In the genomic region with DNA sequence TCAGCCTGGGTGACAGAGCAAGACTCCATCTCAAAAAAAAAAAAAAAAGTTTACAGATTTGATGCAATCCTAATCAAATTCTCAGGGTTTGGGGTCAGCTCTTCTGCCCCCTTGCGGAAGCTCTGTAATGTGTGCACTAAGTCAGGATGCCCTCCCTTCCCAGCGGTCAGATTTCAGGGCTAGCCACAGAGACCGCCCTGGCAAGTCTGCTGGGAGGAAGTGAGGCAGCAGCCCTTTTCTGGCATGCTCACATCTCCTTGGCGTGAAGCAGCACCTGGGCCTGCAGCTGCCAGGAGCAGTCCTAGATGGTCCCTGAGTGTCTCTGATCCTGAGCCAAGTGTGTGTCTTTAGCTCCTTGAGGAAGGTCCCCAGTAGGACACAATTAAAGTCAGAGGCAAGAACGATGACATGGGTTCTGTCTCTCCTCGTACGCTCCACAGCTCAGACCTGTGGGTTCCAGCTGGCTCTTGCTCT, we compare ENCODE assay signal across 1 cellular context.
TF ChIP-seq lines count a peak whose summit lies in the region.

No MANE protein-coding gene starts in this region.

TF ChIP-seq in A549, 52 proteins besides CTCF, POLR2A, EP300 and RAD21 (continued from another document):
- TF ChIP-seq FOSB (CRISPR knock-in tag; IDR thresholded peaks at IDR 0.05) (no peak), TP53 (CRISPR knock-in tag; IDR thresholded peaks at IDR 0.05) (no peak), ATOH8 (CRISPR knock-in tag; IDR thresholded peaks at IDR 0.05; ENCODE audit: low read depth) (no peak), SREBF2 (IDR thresholded peaks at IDR 0.05) (no peak), GATA3 (IDR thresholded peaks at IDR 0.05; ENCODE audit: borderline replicate concordance) (no peak), CEBPB (IDR thresholded peaks at IDR 0.05) (peak in 1 of 2 experiments; percentile 59; a peak in 1 of 4 replicates), BCL3 (IDR thresholded peaks at IDR 0.05) (no peak), SMC3 (IDR thresholded peaks at IDR 0.05) (peak; percentile 80)
TF ChIP-seq in A549: peak in this region for 2.
